ENCODE assay signal across 16 cellular contexts in genomic region chr2:172280820-172281454, GRCh38.
A peak's percentile ranks its signal among the peaks of the same experiment; 100 is the strongest.
DNase-seq lines count a peak whose midpoint lies in the region; ATAC-seq, FAIRE-seq and TF ChIP-seq lines count a peak whose summit lies in the region.
"Had no signal": no experiment of that assay in that cellular context is flagged by ENCODE, and none has a peak within 500 bp of the region (broad histone marks: within the 10 kb centered on the region; RNA-seq: fewer than 3 reads in every experiment).

No MANE protein-coding gene starts in this region.

- H3K4me1 Mint-ChIP-seq in MCF 10A (ENCODE audit: insufficient read depth, unreplicated experiment), result peaks cover 18% of the 10 kb centered on the region

- FAIRE-seq in frontal cortex (lab: Jason Lieb, UNC), result no peak
- FAIRE-seq: endothelial cell of umbilical vein had no signal

- POLR2A ChIA-PET in MCF 10A (lab: Yijun Ruan, JAX), result interaction anchor here (0.5 to 5.5 kb wide), 16 partner anchors 13 to 466 kb away, joined by 3 to 35 read pairs (median 3); partner anchors contain the start of gene ITGA6

- no peak for TF ChIP-seq CTCF in MCF 10A (IDR thresholded peaks at IDR 0.05; ENCODE audit: unreplicated experiment)

- intact Hi-C loops in MCF 10A (cut with micrococcal nuclease), result loop anchor here (1.0 to 10.0 kb wide), 4 partner anchors 49 to 184 kb away; partner anchors contain the start of gene ITGA6

- H3K27me3 ChIP-seq in BLaER1, result no peaks in the 10 kb centered on the region
- H3K27me3 ChIP-seq: brain microvascular endothelial cell, thyroid gland had no signal

- no peak overlapping the region for H3K27ac Mint-ChIP-seq in MCF 10A (ENCODE audit: low read depth, unreplicated experiment)

- peaks cover 70% of the 10 kb centered on the region for H3K4me1 ChIP-seq in BLaER1

- H3K36me3 ChIP-seq in BLaER1 (no peaks in the 10 kb centered on the region), SK-N-MC (ENCODE audit: insufficient read depth, low read length) (no peaks in the 10 kb centered on the region)
- H3K36me3 ChIP-seq: brain microvascular endothelial cell, thyroid gland had no signal

- H3K27ac ChIP-seq in BLaER1 (peak overlapping the region; percentile 52), SK-N-MC (peak overlapping the region; percentile 77)
- H3K27ac ChIP-seq: thyroid gland had no signal

- CTCF ChIA-PET in MCF 10A (lab: Yijun Ruan, JAX), result interaction anchor here (0.7 to 7.3 kb wide), 11 partner anchors 9 to 185 kb away, joined by 3 to 54 read pairs (median 3); no protein-coding TSS in a partner anchor

- no peaks in the 10 kb centered on the region for H4K20me1 ChIP-seq in BLaER1

- peak overlapping the region; percentile 70 for H3K4me2 ChIP-seq in BLaER1

- no peaks in the 10 kb centered on the region for H3K9me3 Mint-ChIP-seq in MCF 10A (ENCODE audit: unreplicated experiment)

- BruUV-seq in MCF 10A (replicated peaks; lab: Mats Ljungman, UMichigan), result no TSS peak

- H3K9me3 ChIP-seq in BLaER1, result peaks cover 14% of the 10 kb centered on the region
- no peaks in the 10 kb centered on the region for H3K9me3 ChIP-seq in SK-N-MC (ENCODE audit: low read depth, low read length)
- H3K9me3 ChIP-seq: thyroid gland had no signal

- H3K4me3 Mint-ChIP-seq in MCF 10A (ENCODE audit: unreplicated experiment), result no peak overlapping the region
- H3K4me3 Mint-ChIP-seq: naive thymus-derived CD8-positive, alpha-beta T cell had no signal

- peak; percentile 43 for ATAC-seq in left lobe of liver
- no peak for ATAC-seq in GM19023 (IDR thresholded peaks at IDR 0.05; ENCODE audit: unreplicated experiment)
- ATAC-seq: naive thymus-derived CD8-positive, alpha-beta T cell had no signal

- H3K4me3 ChIP-seq in BLaER1 (no peak overlapping the region), SK-N-MC (peak overlapping the region; percentile 50)
- H3K4me3 ChIP-seq: thyroid gland had no signal

- H3K9ac ChIP-seq in BLaER1, result no peak overlapping the region
- no peak overlapping the region for H3K9ac ChIP-seq in SK-N-MC (ENCODE audit: insufficient read length)

- H3K36me3 Mint-ChIP-seq in MCF 10A (ENCODE audit: insufficient read depth, unreplicated experiment), result no peaks in the 10 kb centered on the region

- DNase-seq in Kasumi-1 (lab: John Stamatoyannopoulos, UW) (peak; percentile 100), SK-N-MC (ENCODE audit: low read depth, low spot score) (peak; percentile 58), left lobe of liver (ENCODE audit: low spot score) (no peak), MCF 10A (ENCODE audit: unreplicated experiment) (no peak), frontal cortex (ENCODE audit: low spot score in 2 of 2) (no peak), DMS53 (lab: John Stamatoyannopoulos, UW) (no peak)
- DNase-seq: activated CD4-positive, alpha-beta T cell treated with anti-CD3 and anti-CD28 coated beads for 48 hours; activated effector memory CD4-positive, alpha-beta T cell treated with anti-CD3 and anti-CD28 coated beads, Interleukin-2, amount 50 U/mL, for 16 hours; brain microvascular endothelial cell; GOT3; naive thymus-derived CD8-positive, alpha-beta T cell; NCI-H226 had no signal

- H3K27me3 Mint-ChIP-seq in MCF 10A (ENCODE audit: insufficient read depth, unreplicated experiment), result no peaks in the 10 kb centered on the region

Comparison
In these comparisons a context has a peak if more than half of its experiments do, and no peak if none do; other contexts are left out.
1. DNase-seq: peak in Kasumi-1 (2 of 2) and SK-N-MC (single experiment); none in left lobe of liver (single experiment), MCF 10A (single experiment), frontal cortex (0 of 2) and DMS53 (single experiment).